In the genomic region with DNA sequence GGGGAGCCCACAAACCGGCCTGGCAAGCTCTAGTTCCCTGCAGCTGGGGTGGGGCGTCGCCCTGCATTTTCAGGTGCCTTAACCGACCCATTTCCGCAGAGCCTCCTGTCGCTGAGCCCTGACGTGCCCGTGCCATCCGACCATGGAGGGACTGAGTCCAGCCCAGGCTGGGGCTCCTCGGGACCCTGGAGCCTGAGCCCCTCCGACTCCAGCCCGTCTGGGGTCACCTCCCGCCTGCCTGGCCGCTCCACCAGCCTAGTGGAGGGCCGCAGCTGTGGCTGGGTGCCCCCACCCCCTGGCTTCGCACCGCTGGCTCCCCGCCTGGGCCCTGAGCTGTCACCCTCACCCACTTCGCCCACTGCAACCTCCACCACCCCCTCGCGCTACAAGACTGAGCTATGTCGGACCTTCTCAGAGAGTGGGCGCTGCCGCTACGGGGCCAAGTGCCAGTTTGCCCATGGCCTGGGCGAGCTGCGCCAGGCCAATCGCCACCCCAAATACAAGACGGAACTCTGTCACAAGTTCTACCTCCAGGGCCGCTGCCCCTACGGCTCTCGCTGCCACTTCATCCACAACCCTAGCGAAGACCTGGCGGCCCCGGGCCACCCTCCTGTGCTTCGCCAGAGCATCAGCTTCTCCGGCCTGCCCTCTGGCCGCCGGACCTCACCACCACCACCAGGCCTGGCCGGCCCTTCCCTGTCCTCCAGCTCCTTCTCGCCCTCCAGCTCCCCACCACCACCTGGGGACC, we compare ENCODE assay signal across 7 cellular contexts. TPM values are rescaled to one million over a fixed set of nuclear protein-coding genes. Genes with fewer than 3 reads are reported as not detected.
DNase-seq lines count a peak whose midpoint lies in the region; ATAC-seq and TF ChIP-seq lines count a peak whose summit lies in the region.

No MANE protein-coding gene starts in this region.

- H3K4ac ChIP-seq in mesenchymal stem cell (ENCODE audit: low read depth in 1 of 2, low read length in 2 of 2): no peak overlapping the region

- peak overlapping the region in 1 of 2 experiments; percentile 45 for H3K14ac ChIP-seq in mesenchymal stem cell (ENCODE audit: low read length in 2 of 2)

- peak overlapping the region in 1 of 2 experiments; percentile 40 for H3K18ac ChIP-seq in mesenchymal stem cell (ENCODE audit: low read depth in 1 of 2, low read length in 2 of 2)

- H3K27ac ChIP-seq in dorsolateral prefrontal cortex: peak overlapping the region in 58 of 59 donors; percentile 71 to 98 (median 93)
- peak overlapping the region; percentile 92 for H3K27ac ChIP-seq in mesenchymal stem cell (ENCODE audit: low read length, poor library complexity, severe bottlenecking)
- peak overlapping the region; percentile 100 for H3K27ac ChIP-seq in thymus (ENCODE audit: low read depth)

- peak overlapping the region; percentile 90 for H3K4me3 Mint-ChIP-seq in WTC11

- H2BK120ac ChIP-seq in mesenchymal stem cell (ENCODE audit: low read depth, low read length): peak overlapping the region; percentile 71

- ATAC-seq in WTC11: no peak
- ATAC-seq in GM21737 (IDR thresholded peaks at IDR 0.05; ENCODE audit: unreplicated experiment): no peak
- ATAC-seq in HG03460 (IDR thresholded peaks at IDR 0.05; ENCODE audit: unreplicated experiment): no peak

- peak overlapping the region; percentile 12 for H2BK15ac ChIP-seq in mesenchymal stem cell (ENCODE audit: low read depth, poor library complexity, severe bottlenecking)

- peaks cover 8% of the 10 kb centered on the region; the same call in 1 of the 2 replicates for H3K36me3 Mint-ChIP-seq in WTC11

- peak overlapping the region; percentile 98 for H3K9ac ChIP-seq in mesenchymal stem cell (ENCODE audit: low read length)

- H3K27me3 Mint-ChIP-seq in WTC11 (ENCODE audit: low read depth): no peaks in the 10 kb centered on the region

- DNase-seq in HFF-Myc (ENCODE audit: extremely low read depth, low read depth) (no peak), WTC11 (ENCODE audit: low spot score) (no peak), dorsolateral prefrontal cortex (no peak), mesenchymal stem cell (peak; percentile 57)

- H3K9me3 Mint-ChIP-seq in WTC11: no peaks in the 10 kb centered on the region

- POLR2A ChIA-PET in WTC11 (lab: Charles Lee): interaction anchor here (0.6 to 2.2 kb wide), 6 partner anchors 11 to 107 kb away, joined by 3 to 15 read pairs (median 4); a partner anchor contains a TSS

- H3K23ac ChIP-seq in mesenchymal stem cell (ENCODE audit: low read length in 2 of 2): no peak overlapping the region

- peaks cover 13 to 15% of the 10 kb centered on the region in 2 experiments for H3K36me3 ChIP-seq in mesenchymal stem cell (ENCODE audit: control insufficient read depth in 1 of 2, insufficient read depth in 2 of 2, low read depth in 1 of 2, low read length in 2 of 2)
- peaks cover 15% of the 10 kb centered on the region for H3K36me3 ChIP-seq in thymus (ENCODE audit: control insufficient read depth, insufficient read depth)

- H4K91ac ChIP-seq in mesenchymal stem cell (ENCODE audit: low read length): peak overlapping the region; percentile 53

- H3K9me3 ChIP-seq in mesenchymal stem cell (ENCODE audit: control insufficient read depth, low read length) (no peaks in the 10 kb centered on the region), thymus (ENCODE audit: control insufficient read depth) (no peaks in the 10 kb centered on the region)

- H3K4me1 ChIP-seq in mesenchymal stem cell (ENCODE audit: control insufficient read depth, insufficient read depth, low read depth, low read length) (peaks cover 40% of the 10 kb centered on the region), thymus (ENCODE audit: control insufficient read depth, insufficient read depth, low read length) (peaks cover 38% of the 10 kb centered on the region)

- WGBS in mesenchymal stem cell: 54% methylated on average over 41 of the region's 41 CpGs
- WGBS in thymus: 39% methylated on average over 41 of the region's 41 CpGs

- H3K4me2 ChIP-seq in mesenchymal stem cell (ENCODE audit: low read length, poor library complexity, severe bottlenecking): peak overlapping the region; percentile 60

- intact Hi-C loops in dorsolateral prefrontal cortex (cut with DNase I): loop anchor here in 1 of 2 donors (5.0 kb wide), 1 partner anchor 66 kb away; a partner anchor contains a TSS

- TF ChIP-seq CTCF in HFF-Myc (IDR thresholded peaks at IDR 0.05; ENCODE audit: low read depth, low read length, missing control alignments) (no peak), WTC11 (IDR thresholded peaks at IDR 0.05) (no peak), dorsolateral prefrontal cortex (IDR thresholded peaks at IDR 0.05 in 54 of 56, conservative IDR thresholded peaks at IDR 0.05 in 2 of 56; ENCODE audit: low read depth in 1 of 56, partially characterized antibody in 56 of 56) (no peak)

- H3K4me3 ChIP-seq in HFF-Myc (replicated peaks; ENCODE audit: low read depth, low read length) (peak overlapping the region; percentile 96), dorsolateral prefrontal cortex (peak overlapping the region; percentile 49 to 96 (median 78)), mesenchymal stem cell (ENCODE audit: insufficient read depth in 1 of 2, low read depth in 1 of 2, low read length in 2 of 2) (peak overlapping the region; percentile 88 to 95), thymus (ENCODE audit: low read length) (peak overlapping the region; percentile 99)

- no peak overlapping the region for H4K8ac ChIP-seq in mesenchymal stem cell (ENCODE audit: low read length)

- H3K27me3 ChIP-seq in dorsolateral prefrontal cortex (peaks cover 0 to 10% (median 0%) of the 10 kb centered on the region in 45 donors), mesenchymal stem cell (ENCODE audit: control insufficient read depth in 1 of 2, insufficient read depth in 1 of 2, low read length in 2 of 2) (no peaks in the 10 kb centered on the region), thymus (ENCODE audit: control insufficient read depth, insufficient read depth) (no peaks in the 10 kb centered on the region)

- CTCF ChIA-PET in WTC11 (lab: Charles Lee): interaction anchor here (4.3 kb wide), 1 partner anchor 10 kb away, joined by 38 read pairs; no protein-coding TSS in a partner anchor

- H3K27ac Mint-ChIP-seq in WTC11: peak overlapping the region; percentile 70; the same call in 1 of the 2 replicates

- H2BK5ac ChIP-seq in mesenchymal stem cell (ENCODE audit: low read depth, low read length, poor library complexity, severe bottlenecking): no peak overlapping the region

- H3K79me1 ChIP-seq in mesenchymal stem cell (replicated peaks; ENCODE audit: low read length, poor library complexity, severe bottlenecking): no peaks in the 10 kb centered on the region

- peaks cover 48% of the 10 kb centered on the region for H3K4me1 Mint-ChIP-seq in WTC11

- H2AFZ ChIP-seq in mesenchymal stem cell (ENCODE audit: low read depth, low read length): no peak overlapping the region

- no peak overlapping the region for H2AK5ac ChIP-seq in mesenchymal stem cell (ENCODE audit: low read length, severe bottlenecking)

- H2BK12ac ChIP-seq in mesenchymal stem cell (ENCODE audit: low read length in 2 of 2): no peak overlapping the region

TF ChIP-seq in WTC11, 78 proteins besides CTCF, POLR2A, EP300 and RAD21:
- TF ChIP-seq EMX1 (CRISPR knock-in tag; IDR thresholded peaks at IDR 0.05) (0 out of 2 replicates have a peak, but pooled peaks have one; percentile 3), ZNF416 (CRISPR knock-in tag; IDR thresholded peaks at IDR 0.05) (no peak)

RNA-seq across cellular contexts. Expression of a gene that starts 1.2 kb away (rescaled TPM):
- total RNA-seq in WTC11 (2021): 17.3 to 22.2 TPM (median 18.4 TPM) in 3 replicates
- 100 to 1,000 TPM in 17 of 120 experiments, 10 to 100 TPM in 99, 1 to 10 TPM in 4; 7.0 to 246 (median 38.2) TPM for total RNA-seq in dorsolateral prefrontal cortex
- polyA plus RNA-seq in mesenchymal stem cell (2013, experiment 1 of 2): 316 TPM
- 290 TPM for polyA plus RNA-seq in mesenchymal stem cell (2013, experiment 2 of 2)
- polyA plus RNA-seq in thymus: 250 TPM

RNA-seq across cellular contexts. Expression of a gene that starts 4.7 kb away (rescaled TPM):
- total RNA-seq in WTC11 (2021) (62.3 to 72.0 TPM (median 63.6 TPM) in 3 replicates), dorsolateral prefrontal cortex (10 to 100 TPM in 50 of 120 experiments, 1 to 10 TPM in 70; 2.1 to 25.5 (median 9.2) TPM)
- polyA plus RNA-seq in mesenchymal stem cell (2013, experiment 1 of 2): 61.4 TPM
- 51.6 TPM for polyA plus RNA-seq in mesenchymal stem cell (2013, experiment 2 of 2)
- 30.8 TPM for polyA plus RNA-seq in thymus

RNA-seq across cellular contexts. Expression of a gene that starts 16.6 kb away (rescaled TPM):
- total RNA-seq in WTC11 (2021) (37.6 to 42.9 TPM (median 39.4 TPM) in 3 replicates), dorsolateral prefrontal cortex (10 to 100 TPM; 41.8 to 99.7 (median 69.9) TPM)
- polyA plus RNA-seq in mesenchymal stem cell (2013, experiment 1 of 2): 31.3 TPM
- polyA plus RNA-seq in mesenchymal stem cell (2013, experiment 2 of 2): 31.7 TPM
- polyA plus RNA-seq in thymus: 27.8 TPM

RNA-seq across cellular contexts. Expression of a gene that starts 16.9 kb away (rescaled TPM):
- 27.8 to 34.4 TPM (median 29.4 TPM) in 3 replicates for total RNA-seq in WTC11 (2021)
- total RNA-seq in dorsolateral prefrontal cortex: 10 to 100 TPM; 33.5 to 65.7 (median 46.2) TPM
- polyA plus RNA-seq in mesenchymal stem cell (2013, experiment 1 of 2): 45.4 TPM
- 45.0 TPM for polyA plus RNA-seq in mesenchymal stem cell (2013, experiment 2 of 2)
- polyA plus RNA-seq in thymus: 40.1 TPM

RNA-seq across cellular contexts. Expression of a gene that starts 27.9 kb away (rescaled TPM):
- 2,962 to 3,158 TPM (median 2,999 TPM) in 3 replicates for total RNA-seq in WTC11 (2021)
- 100 to 1,000 TPM; 365 to 780 (median 506) TPM for total RNA-seq in dorsolateral prefrontal cortex
- polyA plus RNA-seq in mesenchymal stem cell (2013, experiment 1 of 2): 3,108 TPM
- polyA plus RNA-seq in mesenchymal stem cell (2013, experiment 2 of 2): 3,178 TPM
- polyA plus RNA-seq in thymus: 3,143 TPM
